Comparison of ENCODE assay signal across 1 cellular context in the genomic region with DNA sequence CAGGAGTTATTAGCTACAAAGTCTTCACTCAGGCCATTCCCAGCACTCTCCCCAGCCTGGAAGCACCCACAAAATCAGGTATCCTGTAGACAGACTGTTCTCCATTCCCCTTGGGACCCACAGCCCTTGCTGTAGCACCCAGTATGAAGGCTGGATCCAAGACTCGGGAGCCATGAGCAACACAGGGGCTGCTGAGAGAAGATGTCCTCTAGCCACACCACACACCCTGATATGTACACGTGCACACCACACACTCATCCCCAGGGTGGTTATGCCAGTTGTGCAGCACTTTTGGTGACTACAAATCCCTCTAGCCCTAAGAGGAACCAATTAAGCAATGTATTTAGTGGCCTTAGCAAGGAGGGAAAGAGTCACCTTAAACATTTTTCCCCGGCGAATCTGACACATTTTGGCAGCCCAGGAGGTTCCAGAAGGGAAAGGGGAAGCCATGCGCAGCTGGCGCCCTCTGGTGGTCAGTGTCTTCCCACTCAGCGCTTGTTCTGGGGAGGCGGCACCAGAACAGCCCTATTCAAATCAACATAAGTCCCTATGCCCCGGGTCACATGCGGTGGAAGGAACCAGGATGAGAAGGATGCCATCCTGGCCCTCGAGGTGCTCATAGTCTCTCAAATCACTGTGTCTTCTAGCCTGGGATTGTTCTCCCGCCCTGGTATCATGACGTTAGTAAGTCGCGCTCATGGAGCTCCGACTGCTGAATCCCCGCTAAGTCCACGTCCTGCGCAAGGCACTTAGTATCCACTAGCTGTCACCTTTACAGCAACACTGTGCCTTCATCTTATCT.
TF ChIP-seq lines count a peak whose summit lies in the region.

No MANE protein-coding gene starts in this region.

TF ChIP-seq in WTC11, 78 proteins besides CTCF, POLR2A, EP300 and RAD21 (continued from another document):
- TF ChIP-seq, protein P1, sequence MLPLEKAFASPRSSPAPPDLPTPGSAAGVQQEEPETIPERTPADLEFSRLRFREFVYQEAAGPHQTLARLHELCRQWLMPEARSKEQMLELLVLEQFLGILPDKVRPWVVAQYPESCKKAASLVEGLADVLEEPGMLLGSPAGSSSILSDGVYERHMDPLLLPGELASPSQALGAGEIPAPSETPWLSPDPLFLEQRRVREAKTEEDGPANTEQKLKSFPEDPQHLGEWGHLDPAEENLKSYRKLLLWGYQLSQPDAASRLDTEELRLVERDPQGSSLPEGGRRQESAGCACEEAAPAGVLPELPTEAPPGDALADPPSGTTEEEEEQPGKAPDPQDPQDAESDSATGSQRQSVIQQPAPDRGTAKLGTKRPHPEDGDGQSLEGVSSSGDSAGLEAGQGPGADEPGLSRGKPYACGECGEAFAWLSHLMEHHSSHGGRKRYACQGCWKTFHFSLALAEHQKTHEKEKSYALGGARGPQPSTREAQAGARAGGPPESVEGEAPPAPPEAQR (CRISPR knock-in tag; IDR thresholded peaks at IDR 0.05), result no peak
- TF ChIP-seq EMX1 (CRISPR knock-in tag; IDR thresholded peaks at IDR 0.05), result no peak
